Comparison of ENCODE assay signal across 9 cellular contexts in the genomic region with DNA sequence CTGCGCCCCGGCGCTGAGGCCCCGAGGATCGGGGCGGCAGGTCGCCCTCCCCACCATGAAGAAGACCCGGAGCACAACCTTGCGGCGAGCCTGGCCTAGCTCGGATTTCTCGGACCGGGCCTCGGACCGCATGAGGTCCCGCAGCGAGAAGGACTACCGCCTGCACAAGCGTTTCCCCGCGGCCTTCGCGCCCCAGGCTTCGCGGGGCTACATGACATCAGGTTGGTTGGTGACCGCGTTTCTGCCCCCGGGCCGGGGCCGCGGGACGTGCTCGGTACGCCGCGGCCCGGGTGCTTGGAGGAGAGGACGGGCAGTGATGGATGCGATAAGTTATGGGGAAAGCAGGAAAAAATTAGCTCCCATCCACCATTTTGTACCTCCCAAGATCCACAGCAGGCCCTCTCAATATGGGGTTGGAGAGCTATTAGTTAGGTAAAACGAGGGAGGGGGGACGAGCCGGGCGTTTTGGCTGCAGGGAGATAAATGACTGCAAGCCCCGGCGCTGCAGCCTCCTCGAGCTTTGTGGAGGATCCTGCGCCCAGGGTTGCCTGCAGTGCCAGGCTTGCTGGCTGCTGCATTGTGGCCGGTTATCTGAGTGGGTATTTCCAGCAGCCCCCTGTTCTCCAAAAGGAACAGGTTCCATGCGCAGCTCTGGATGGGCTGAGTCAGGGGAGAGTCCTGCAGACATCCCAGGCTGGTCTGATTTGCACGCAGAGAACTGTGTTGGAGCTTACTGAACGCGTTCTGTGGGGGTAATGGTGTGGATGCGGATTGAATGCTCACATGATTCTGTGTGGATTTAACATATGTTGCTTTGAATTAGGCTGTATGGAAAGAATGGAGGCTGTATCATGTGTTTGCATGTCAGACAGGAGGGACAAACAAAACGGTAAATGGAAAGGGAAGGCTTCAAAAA. TPM values are rescaled to one million over a fixed set of nuclear protein-coding genes. Genes with fewer than 3 reads are reported as not detected.
DNase-seq lines count a peak whose midpoint lies in the region; ATAC-seq and TF ChIP-seq lines count a peak whose summit lies in the region.
"Had no signal": no experiment of that assay in that cellular context is flagged by ENCODE, and none has a peak within 500 bp of the region (broad histone marks: within the 10 kb centered on the region; RNA-seq: fewer than 3 reads in every experiment).

No MANE protein-coding gene starts in this region.

- peak overlapping the region; percentile 81 for H3K4me3 ChIP-seq in WERI-Rb-1 (ENCODE audit: low read depth, low read length)
- peak overlapping the region; percentile 57 for H3K4me3 ChIP-seq in hepatocyte

- no peak for TF ChIP-seq CTCF in WERI-Rb-1 (IDR thresholded peaks at IDR 0.05; ENCODE audit: low read depth, low read length)
- no peak for TF ChIP-seq CTCF in hepatocyte (IDR thresholded peaks at IDR 0.05; ENCODE audit: poor library complexity)

- H3K36me3 ChIP-seq in WERI-Rb-1 (no peaks in the 10 kb centered on the region; the same call in 1 of the 2 replicates), hepatocyte (replicated peaks; ENCODE audit: insufficient read depth, low read depth) (no peaks in the 10 kb centered on the region)
- H3K36me3 ChIP-seq: adrenal gland had no signal

- 4% methylated on average over 54 of the region's 54 CpGs for WGBS in hepatocyte (ENCODE audit: low lambda C conversion rate, missing lambda C conversion rate)

- ATAC-seq in HG02759 (IDR thresholded peaks at IDR 0.05; ENCODE audit: unreplicated experiment) = no peak

- peaks cover 14% of the 10 kb centered on the region for H3K27me3 ChIP-seq in WERI-Rb-1 (ENCODE audit: insufficient read depth, low read depth, severe bottlenecking)
- peaks cover 20% of the 10 kb centered on the region for H3K27me3 ChIP-seq in hepatocyte

- peak overlapping the region; percentile 61 for H2AFZ ChIP-seq in hepatocyte

- intact Hi-C loops in posterior cingulate gyrus (cut with DNase I) = loop anchor here (5.0 to 10.0 kb wide), 3 partner anchors 65 to 190 kb away; no protein-coding TSS in a partner anchor

- H3K79me2 ChIP-seq in hepatocyte = peaks cover 18% of the 10 kb centered on the region

- no peak overlapping the region for H3K27ac ChIP-seq in WERI-Rb-1
- H3K27ac ChIP-seq in hepatocyte = no peak overlapping the region

- H3K9me2 ChIP-seq in hepatocyte (replicated peaks; ENCODE audit: insufficient read depth) = no peaks in the 10 kb centered on the region

- H3K4me1 ChIP-seq in hepatocyte (ENCODE audit: insufficient read depth) = no peaks in the 10 kb centered on the region

- DNase-seq in GM03348 (ENCODE audit: low spot score) = peak; percentile 15
- peak; percentile 40 for DNase-seq in WERI-Rb-1
- peak; percentile 18 for DNase-seq in hepatocyte (ENCODE audit: low spot score)
- DNase-seq in posterior cingulate gyrus = peak; percentile 24 to 90 (median 47)
- DNase-seq in RKO (ENCODE audit: low spot score) = no peak
- no peak for DNase-seq in NOMO-1 treated with dmso at 0.1 percent for 144 hours (lab: John Stamatoyannopoulos, UW; ENCODE audit: unreplicated experiment)
- DNase-seq in DMS153 (lab: John Stamatoyannopoulos, UW) = no peak

- H3K9me3 ChIP-seq in WERI-Rb-1 (ENCODE audit: severe bottlenecking) = no peaks in the 10 kb centered on the region
- H3K9me3 ChIP-seq in hepatocyte (ENCODE audit: low read depth) = no peaks in the 10 kb centered on the region
- H3K9me3 ChIP-seq: adrenal gland had no signal

- H3K4me2 ChIP-seq in hepatocyte = peak overlapping the region; percentile 95

- no peaks in the 10 kb centered on the region for H4K20me1 ChIP-seq in hepatocyte (ENCODE audit: insufficient read depth, poor library complexity, severe bottlenecking)

RNA-seq across cellular contexts. Expression of a gene that starts 1.9 kb away (rescaled TPM):
- total RNA-seq in hepatocyte = 7.5 and 7.9 TPM in 2 replicates
- 6.3 and 9.2 TPM in 2 replicates for polyA plus RNA-seq in hepatocyte

Comparison
In these comparisons a context has a peak if more than half of its experiments do, and no peak if none do; other contexts are left out.
1. DNase-seq: peak in GM03348 (single experiment), WERI-Rb-1 (single experiment), hepatocyte (single experiment) and posterior cingulate gyrus (10 of 10); none in RKO (single experiment), NOMO-1 treated with dmso at 0.1 percent for 144 hours (single experiment) and DMS153 (single experiment).